1 cellular context compared by ENCODE assay signal in the genomic region with DNA sequence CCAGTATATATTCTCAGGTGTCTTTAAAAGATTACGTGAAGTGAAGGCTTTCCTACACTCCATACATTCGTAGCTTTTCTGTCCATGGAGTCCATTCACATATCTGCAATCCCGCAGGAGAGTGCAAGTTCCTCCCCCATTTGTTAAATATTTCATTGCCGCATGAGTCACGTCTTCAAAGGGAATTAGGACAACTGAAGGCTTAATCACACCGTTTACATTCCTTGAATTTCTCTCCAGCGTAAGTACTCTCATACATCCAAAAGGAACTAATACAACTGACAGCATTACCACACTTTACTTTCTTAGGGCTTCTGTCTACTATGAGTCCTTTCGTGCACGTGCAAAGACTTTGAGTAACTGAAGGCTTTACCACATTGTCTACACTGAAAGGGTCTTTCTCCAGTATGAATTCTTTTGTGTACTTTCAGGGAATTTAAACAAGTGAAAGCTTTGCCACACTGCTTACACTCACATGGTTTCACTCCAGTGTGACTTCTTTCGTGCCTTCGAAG.
TF ChIP-seq lines count a peak whose summit lies in the region.

No MANE protein-coding gene starts in this region.

TF ChIP-seq in HepG2, 621 proteins besides CTCF, POLR2A, EP300 and RAD21:
- TF ChIP-seq FOSL2 (CRISPR knock-in tag; IDR thresholded peaks at IDR 0.05) (peak; percentile 94), TCF7 (IDR thresholded peaks at IDR 0.05; ENCODE audit: low read depth) (peak; percentile 66), TBX3 (IDR thresholded peaks at IDR 0.05; ENCODE audit: borderline replicate concordance) (no peak), ZFY (CRISPR knock-in tag; IDR thresholded peaks at IDR 0.05) (no peak), TEAD3 (CRISPR knock-in tag; optimal IDR thresholded peaks at IDR 0.05; ENCODE audit: borderline replicate concordance) (peak; percentile 89), MED1 (CRISPR knock-in tag; IDR thresholded peaks at IDR 0.05) (no peak), ZNF577 (CRISPR knock-in tag; IDR thresholded peaks at IDR 0.05; ENCODE audit: borderline replicate concordance, low read depth) (no peak), SAFB2 (CRISPR knock-in tag; IDR thresholded peaks at IDR 0.05; ENCODE audit: borderline replicate concordance, low read depth) (no peak), ZNF572 (CRISPR knock-in tag; IDR thresholded peaks at IDR 0.05) (no peak), RFXAP (CRISPR knock-in tag; IDR thresholded peaks at IDR 0.05; ENCODE audit: borderline replicate concordance) (no peak), ZNF251 (CRISPR knock-in tag; IDR thresholded peaks at IDR 0.05) (no peak), RXRA (CRISPR knock-in tag; IDR thresholded peaks at IDR 0.05) (no peak), SOX13 (IDR thresholded peaks at IDR 0.05) (no peak), SOX13 (CRISPR knock-in tag; conservative IDR thresholded peaks at IDR 0.05 in 1 of 2, IDR thresholded peaks at IDR 0.05 in 1 of 2) (peak in 1 of 2 experiments; percentile 35; a peak in 1 of 4 replicates), ZNF138 (CRISPR knock-in tag; IDR thresholded peaks at IDR 0.05; ENCODE audit: low read depth) (no peak), KDM5A (IDR thresholded peaks at IDR 0.05; ENCODE audit: borderline replicate concordance, low read length) (no peak), SALL2 (CRISPR knock-in tag; IDR thresholded peaks at IDR 0.05) (no peak), ZNF674 (CRISPR knock-in tag; IDR thresholded peaks at IDR 0.05; ENCODE audit: low read depth) (no peak), SAP130 (CRISPR knock-in tag; IDR thresholded peaks at IDR 0.05; ENCODE audit: low read depth) (peak; percentile 33; the same call in 1 of the 2 replicates), JUNB (CRISPR knock-in tag; IDR thresholded peaks at IDR 0.05; ENCODE audit: borderline replicate concordance) (0 out of 2 replicates have a peak, but pooled peaks have one; percentile 30), ZNF12 (CRISPR knock-in tag; IDR thresholded peaks at IDR 0.05) (0 out of 2 replicates have a peak, but pooled peaks have one; percentile 12), KLF13 (CRISPR knock-in tag; IDR thresholded peaks at IDR 0.05) (no peak), IKZF4 (CRISPR knock-in tag; IDR thresholded peaks at IDR 0.05; ENCODE audit: borderline replicate concordance, low read depth, not compliant biosample characterization) (no peak), JUND (CRISPR knock-in tag; IDR thresholded peaks at IDR 0.05) (0 out of 2 replicates have a peak, but pooled peaks have one; percentile 14), GATAD2A (CRISPR knock-in tag; IDR thresholded peaks at IDR 0.05) (0 out of 2 replicates have a peak, but pooled peaks have one; percentile 21), RARA (CRISPR knock-in tag; IDR thresholded peaks at IDR 0.05) (peak; percentile 28; the same call in 1 of the 2 replicates), FOXA3 (CRISPR knock-in tag; IDR thresholded peaks at IDR 0.05) (peak; percentile 36; the same call in 1 of the 2 replicates), MTF2 (CRISPR knock-in tag; IDR thresholded peaks at IDR 0.05; ENCODE audit: borderline replicate concordance) (no peak), SRY (CRISPR knock-in tag; IDR thresholded peaks at IDR 0.05) (no peak), RCOR2 (CRISPR knock-in tag; IDR thresholded peaks at IDR 0.05) (no peak), NFE2L2 (IDR thresholded peaks at IDR 0.05; ENCODE audit: low read length) (no peak), FOSL1 (CRISPR knock-in tag; IDR thresholded peaks at IDR 0.05; ENCODE audit: borderline replicate concordance) (peak; percentile 76)
- TF ChIP-seq, protein P1, sequence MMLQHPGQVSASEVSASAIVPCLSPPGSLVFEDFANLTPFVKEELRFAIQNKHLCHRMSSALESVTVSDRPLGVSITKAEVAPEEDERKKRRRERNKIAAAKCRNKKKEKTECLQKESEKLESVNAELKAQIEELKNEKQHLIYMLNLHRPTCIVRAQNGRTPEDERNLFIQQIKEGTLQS (CRISPR knock-in tag; IDR thresholded peaks at IDR 0.05): 0 out of 2 replicates have a peak, but pooled peaks have one; percentile 39
- TF ChIP-seq, protein P2, sequence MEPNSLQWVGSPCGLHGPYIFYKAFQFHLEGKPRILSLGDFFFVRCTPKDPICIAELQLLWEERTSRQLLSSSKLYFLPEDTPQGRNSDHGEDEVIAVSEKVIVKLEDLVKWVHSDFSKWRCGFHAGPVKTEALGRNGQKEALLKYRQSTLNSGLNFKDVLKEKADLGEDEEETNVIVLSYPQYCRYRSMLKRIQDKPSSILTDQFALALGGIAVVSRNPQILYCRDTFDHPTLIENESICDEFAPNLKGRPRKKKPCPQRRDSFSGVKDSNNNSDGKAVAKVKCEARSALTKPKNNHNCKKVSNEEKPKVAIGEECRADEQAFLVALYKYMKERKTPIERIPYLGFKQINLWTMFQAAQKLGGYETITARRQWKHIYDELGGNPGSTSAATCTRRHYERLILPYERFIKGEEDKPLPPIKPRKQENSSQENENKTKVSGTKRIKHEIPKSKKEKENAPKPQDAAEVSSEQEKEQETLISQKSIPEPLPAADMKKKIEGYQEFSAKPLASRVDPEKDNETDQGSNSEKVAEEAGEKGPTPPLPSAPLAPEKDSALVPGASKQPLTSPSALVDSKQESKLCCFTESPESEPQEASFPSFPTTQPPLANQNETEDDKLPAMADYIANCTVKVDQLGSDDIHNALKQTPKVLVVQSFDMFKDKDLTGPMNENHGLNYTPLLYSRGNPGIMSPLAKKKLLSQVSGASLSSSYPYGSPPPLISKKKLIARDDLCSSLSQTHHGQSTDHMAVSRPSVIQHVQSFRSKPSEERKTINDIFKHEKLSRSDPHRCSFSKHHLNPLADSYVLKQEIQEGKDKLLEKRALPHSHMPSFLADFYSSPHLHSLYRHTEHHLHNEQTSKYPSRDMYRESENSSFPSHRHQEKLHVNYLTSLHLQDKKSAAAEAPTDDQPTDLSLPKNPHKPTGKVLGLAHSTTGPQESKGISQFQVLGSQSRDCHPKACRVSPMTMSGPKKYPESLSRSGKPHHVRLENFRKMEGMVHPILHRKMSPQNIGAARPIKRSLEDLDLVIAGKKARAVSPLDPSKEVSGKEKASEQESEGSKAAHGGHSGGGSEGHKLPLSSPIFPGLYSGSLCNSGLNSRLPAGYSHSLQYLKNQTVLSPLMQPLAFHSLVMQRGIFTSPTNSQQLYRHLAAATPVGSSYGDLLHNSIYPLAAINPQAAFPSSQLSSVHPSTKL (CRISPR knock-in tag; IDR thresholded peaks at IDR 0.05): peak; percentile 71
- TF ChIP-seq, protein P3, sequence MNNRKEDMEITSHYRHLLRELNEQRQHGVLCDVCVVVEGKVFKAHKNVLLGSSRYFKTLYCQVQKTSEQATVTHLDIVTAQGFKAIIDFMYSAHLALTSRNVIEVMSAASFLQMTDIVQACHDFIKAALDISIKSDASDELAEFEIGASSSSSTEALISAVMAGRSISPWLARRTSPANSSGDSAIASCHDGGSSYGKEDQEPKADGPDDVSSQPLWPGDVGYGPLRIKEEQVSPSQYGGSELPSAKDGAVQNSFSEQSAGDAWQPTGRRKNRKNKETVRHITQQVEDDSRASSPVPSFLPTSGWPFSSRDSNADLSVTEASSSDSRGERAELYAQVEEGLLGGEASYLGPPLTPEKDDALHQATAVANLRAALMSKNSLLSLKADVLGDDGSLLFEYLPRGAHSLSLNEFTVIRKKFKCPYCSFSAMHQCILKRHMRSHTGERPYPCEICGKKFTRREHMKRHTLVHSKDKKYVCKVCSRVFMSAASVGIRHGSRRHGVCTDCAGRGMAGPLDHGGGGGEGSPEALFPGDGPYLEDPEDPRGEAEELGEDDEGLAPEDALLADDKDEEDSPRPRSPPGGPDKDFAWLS (CRISPR knock-in tag; IDR thresholded peaks at IDR 0.05; ENCODE audit: borderline replicate concordance): no peak
- TF ChIP-seq, protein P4, sequence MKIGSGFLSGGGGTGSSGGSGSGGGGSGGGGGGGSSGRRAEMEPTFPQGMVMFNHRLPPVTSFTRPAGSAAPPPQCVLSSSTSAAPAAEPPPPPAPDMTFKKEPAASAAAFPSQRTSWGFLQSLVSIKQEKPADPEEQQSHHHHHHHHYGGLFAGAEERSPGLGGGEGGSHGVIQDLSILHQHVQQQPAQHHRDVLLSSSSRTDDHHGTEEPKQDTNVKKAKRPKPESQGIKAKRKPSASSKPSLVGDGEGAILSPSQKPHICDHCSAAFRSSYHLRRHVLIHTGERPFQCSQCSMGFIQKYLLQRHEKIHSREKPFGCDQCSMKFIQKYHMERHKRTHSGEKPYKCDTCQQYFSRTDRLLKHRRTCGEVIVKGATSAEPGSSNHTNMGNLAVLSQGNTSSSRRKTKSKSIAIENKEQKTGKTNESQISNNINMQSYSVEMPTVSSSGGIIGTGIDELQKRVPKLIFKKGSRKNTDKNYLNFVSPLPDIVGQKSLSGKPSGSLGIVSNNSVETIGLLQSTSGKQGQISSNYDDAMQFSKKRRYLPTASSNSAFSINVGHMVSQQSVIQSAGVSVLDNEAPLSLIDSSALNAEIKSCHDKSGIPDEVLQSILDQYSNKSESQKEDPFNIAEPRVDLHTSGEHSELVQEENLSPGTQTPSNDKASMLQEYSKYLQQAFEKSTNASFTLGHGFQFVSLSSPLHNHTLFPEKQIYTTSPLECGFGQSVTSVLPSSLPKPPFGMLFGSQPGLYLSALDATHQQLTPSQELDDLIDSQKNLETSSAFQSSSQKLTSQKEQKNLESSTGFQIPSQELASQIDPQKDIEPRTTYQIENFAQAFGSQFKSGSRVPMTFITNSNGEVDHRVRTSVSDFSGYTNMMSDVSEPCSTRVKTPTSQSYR (CRISPR knock-in tag; IDR thresholded peaks at IDR 0.05; ENCODE audit: borderline replicate concordance): peak; percentile 43; the same call in 1 of the 2 replicates
- TF ChIP-seq, protein P5, sequence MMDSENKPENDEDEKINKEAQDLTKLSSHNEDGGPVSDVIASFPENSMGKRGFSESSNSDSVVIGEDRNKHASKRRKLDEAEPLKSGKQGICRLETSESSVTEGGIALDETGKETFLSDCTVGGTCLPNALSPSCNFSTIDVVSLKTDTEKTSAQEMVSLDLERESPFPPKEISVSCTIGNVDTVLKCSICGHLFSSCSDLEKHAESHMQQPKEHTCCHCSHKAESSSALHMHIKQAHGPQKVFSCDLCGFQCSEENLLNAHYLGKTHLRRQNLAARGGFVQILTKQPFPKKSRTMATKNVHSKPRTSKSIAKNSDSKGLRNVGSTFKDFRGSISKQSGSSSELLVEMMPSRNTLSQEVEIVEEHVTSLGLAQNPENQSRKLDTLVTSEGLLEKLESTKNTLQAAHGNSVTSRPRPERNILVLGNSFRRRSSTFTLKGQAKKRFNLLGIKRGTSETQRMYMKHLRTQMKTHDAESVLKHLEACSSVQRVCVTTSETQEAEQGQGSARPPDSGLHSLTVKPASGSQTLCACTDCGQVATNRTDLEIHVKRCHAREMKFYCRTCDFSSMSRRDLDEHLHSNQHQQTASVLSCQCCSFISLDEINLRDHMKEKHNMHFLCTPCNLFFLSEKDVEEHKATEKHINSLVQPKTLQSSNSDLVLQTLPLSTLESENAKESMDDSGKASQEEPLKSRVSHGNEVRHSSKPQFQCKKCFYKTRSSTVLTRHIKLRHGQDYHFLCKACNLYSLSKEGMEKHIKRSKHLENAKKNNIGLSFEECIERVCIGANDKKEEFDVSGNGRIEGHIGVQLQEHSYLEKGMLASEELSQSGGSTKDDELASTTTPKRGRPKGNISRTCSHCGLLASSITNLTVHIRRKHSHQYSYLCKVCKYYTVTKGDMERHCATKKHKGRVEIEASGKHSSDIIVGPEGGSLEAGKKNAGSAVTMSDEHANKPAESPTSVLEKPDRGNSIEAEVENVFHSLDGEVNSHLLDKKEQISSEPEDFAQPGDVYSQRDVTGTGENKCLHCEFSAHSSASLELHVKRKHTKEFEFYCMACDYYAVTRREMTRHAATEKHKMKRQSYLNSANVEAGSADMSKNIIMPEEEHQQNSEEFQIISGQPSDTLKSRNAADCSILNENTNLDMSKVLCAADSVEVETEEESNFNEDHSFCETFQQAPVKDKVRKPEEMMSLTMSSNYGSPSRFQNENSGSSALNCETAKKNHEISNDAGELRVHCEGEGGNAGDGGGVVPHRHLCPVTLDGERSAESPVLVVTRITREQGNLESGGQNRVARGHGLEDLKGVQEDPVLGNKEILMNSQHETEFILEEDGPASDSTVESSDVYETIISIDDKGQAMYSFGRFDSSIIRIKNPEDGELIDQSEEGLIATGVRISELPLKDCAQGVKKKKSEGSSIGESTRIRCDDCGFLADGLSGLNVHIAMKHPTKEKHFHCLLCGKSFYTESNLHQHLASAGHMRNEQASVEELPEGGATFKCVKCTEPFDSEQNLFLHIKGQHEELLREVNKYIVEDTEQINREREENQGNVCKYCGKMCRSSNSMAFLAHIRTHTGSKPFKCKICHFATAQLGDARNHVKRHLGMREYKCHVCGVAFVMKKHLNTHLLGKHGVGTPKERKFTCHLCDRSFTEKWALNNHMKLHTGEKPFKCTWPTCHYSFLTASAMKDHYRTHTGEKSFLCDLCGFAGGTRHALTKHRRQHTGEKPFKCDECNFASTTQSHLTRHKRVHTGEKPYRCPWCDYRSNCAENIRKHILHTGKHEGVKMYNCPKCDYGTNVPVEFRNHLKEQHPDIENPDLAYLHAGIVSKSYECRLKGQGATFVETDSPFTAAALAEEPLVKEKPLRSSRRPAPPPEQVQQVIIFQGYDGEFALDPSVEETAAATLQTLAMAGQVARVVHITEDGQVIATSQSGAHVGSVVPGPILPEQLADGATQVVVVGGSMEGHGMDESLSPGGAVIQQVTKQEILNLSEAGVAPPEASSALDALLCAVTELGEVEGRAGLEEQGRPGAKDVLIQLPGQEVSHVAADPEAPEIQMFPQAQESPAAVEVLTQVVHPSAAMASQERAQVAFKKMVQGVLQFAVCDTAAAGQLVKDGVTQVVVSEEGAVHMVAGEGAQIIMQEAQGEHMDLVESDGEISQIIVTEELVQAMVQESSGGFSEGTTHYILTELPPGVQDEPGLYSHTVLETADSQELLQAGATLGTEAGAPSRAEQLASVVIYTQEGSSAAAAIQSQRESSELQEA (CRISPR knock-in tag; IDR thresholded peaks at IDR 0.05; ENCODE audit: not compliant biosample characterization): no peak
